ENCODE assay signal across 8 cellular contexts in the genomic region with DNA sequence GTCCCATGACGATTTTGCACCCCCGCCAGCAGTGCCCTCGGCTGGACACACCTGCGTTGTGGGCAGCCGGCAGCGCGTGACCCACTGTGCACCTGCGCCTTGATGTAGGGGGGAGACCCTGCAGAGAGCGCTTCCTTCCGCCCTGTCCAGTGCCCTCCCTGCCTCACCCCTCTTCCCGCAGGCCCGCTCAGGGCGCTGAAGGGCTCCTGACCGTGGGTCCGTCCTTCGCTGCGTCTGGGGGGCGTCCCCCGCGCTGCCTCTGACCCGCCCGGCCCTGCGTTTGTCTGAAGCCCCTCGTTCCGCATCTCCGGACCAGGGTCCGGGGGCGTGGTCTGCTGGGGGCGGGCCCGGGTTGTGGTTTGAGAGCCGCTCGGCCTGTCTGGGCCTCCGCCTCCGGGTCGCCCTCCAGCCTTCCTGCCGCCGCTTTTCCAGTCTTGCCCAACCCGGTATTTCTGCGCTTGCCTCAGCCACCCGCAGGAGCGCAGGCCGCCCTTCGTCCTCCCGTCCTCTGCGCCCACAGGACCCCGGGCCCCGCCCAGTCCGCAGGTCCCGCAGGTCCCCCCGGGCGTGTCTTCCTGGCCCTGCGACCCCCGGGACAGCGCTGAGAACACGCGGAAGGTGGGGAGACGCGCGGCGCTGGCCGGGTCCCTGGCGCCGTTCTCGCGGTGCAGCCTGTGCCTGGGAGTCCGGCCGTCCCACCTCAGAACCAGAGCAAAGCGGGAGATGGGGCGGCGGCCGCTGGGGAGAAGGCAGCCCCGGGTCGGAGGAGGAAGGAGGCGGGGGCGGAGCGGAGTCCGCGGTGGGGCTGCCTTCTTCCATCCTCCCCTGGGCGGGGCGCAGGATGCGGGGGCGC. TPM values are rescaled to one million over a fixed set of nuclear protein-coding genes. Genes with fewer than 3 reads are reported as not detected.
DNase-seq lines count a peak whose midpoint lies in the region; ATAC-seq and TF ChIP-seq lines count a peak whose summit lies in the region.

No MANE protein-coding gene starts in this region.

- H3K4me3 ChIP-seq in right lobe of liver (peak overlapping the region; percentile 14 to 32 (median 25)), subcutaneous abdominal adipose tissue (ENCODE audit: low read depth in 1 of 5, low read length in 5 of 5) (peak overlapping the region in 4 of 5 donors; percentile 27 to 60 (median 46))

- H3K27me3 ChIP-seq in right lobe of liver, result no peaks in the 10 kb centered on the region
- H3K27me3 ChIP-seq in subcutaneous abdominal adipose tissue (ENCODE audit: control insufficient read depth in 5 of 5, insufficient read depth in 4 of 5, low read length in 5 of 5), result peaks cover 24 to 38% (median 29%) of the 10 kb centered on the region in 5 donors

- H3K36me3 Mint-ChIP-seq in T-helper 2 cell treated with Interferon-gamma antibody and Interleukin-4, amounts not matched to agents 5 μg/mL and 100 μg/mL, for 36 hours (ENCODE audit: low read depth), result peaks cover 12% of the 10 kb centered on the region
- H3K36me3 Mint-ChIP-seq in chondrocyte (ENCODE audit: low read depth), result peaks cover 6% of the 10 kb centered on the region

- H3K36me3 ChIP-seq in right lobe of liver (peaks cover 0 to 28% (median 11%) of the 10 kb centered on the region in 4 donors), subcutaneous abdominal adipose tissue (ENCODE audit: control insufficient read depth in 5 of 5, insufficient read depth in 5 of 5, low read length in 5 of 5) (peaks cover 0 to 39% (median 32%) of the 10 kb centered on the region in 5 donors)

- no peaks in the 10 kb centered on the region for H3K9me3 Mint-ChIP-seq in T-helper 2 cell treated with Interferon-gamma antibody and Interleukin-4, amounts not matched to agents 5 μg/mL and 100 μg/mL, for 36 hours
- no peaks in the 10 kb centered on the region for H3K9me3 Mint-ChIP-seq in chondrocyte (ENCODE audit: low read depth)

- WGBS in right lobe of liver (ENCODE audit: insufficient coverage, low coverage, low lambda C conversion rate, missing lambda C conversion rate), result 27% methylated on average over 10 of the region's 82 CpGs

- no peak for TF ChIP-seq CTCF in chondrocyte (IDR thresholded peaks at IDR 0.05)
- TF ChIP-seq CTCF in right lobe of liver (IDR thresholded peaks at IDR 0.05), result no peak

- no peak overlapping the region for H3K27ac Mint-ChIP-seq in T-helper 2 cell treated with Interferon-gamma antibody and Interleukin-4, amounts not matched to agents 5 μg/mL and 100 μg/mL, for 36 hours
- no peak overlapping the region for H3K27ac Mint-ChIP-seq in chondrocyte (ENCODE audit: unreplicated experiment)

- ATAC-seq in GM18505 (IDR thresholded peaks at IDR 0.05; ENCODE audit: unreplicated experiment) (peak; percentile 45), HG02840 (IDR thresholded peaks at IDR 0.05; ENCODE audit: low FRiP score, unreplicated experiment) (peak; percentile 47), right lobe of liver (peak; percentile 41 to 64 (median 64))

- DNase-seq in T-helper 2 cell treated with Interferon-gamma antibody and Interleukin-4, amounts not matched to agents 5 μg/mL and 100 μg/mL, for 36 hours (ENCODE audit: low spot score), result peak; percentile 69
- no peak for DNase-seq in chondrocyte (ENCODE audit: low spot score)
- DNase-seq in right lobe of liver, result peak in 1 of 3 donors; percentile 62
- no peak for DNase-seq in GF-D8 (lab: John Stamatoyannopoulos, UW)
- DNase-seq in DMS79 treated with DMSO at 0.1 percent for 48 hours (lab: John Stamatoyannopoulos, UW), result no peak

- H3K4me1 ChIP-seq in right lobe of liver (no peaks in the 10 kb centered on the region), subcutaneous abdominal adipose tissue (ENCODE audit: control insufficient read depth in 5 of 5, insufficient read depth in 5 of 5, low read length in 5 of 5) (peaks cover 0 to 26% (median 13%) of the 10 kb centered on the region in 5 donors)

- H3K4me3 Mint-ChIP-seq in T-helper 2 cell treated with Interferon-gamma antibody and Interleukin-4, amounts not matched to agents 5 μg/mL and 100 μg/mL, for 36 hours, result peak overlapping the region; percentile 72
- H3K4me3 Mint-ChIP-seq in chondrocyte (ENCODE audit: unreplicated experiment), result peak overlapping the region; percentile 56

- TF ChIP-seq POLR2A in GM18505 (IDR thresholded peaks at IDR 0.05; ENCODE audit: borderline replicate concordance, extremely low read depth, insufficient read depth, insufficient read length) (no peak), right lobe of liver (IDR thresholded peaks at IDR 0.05) (no peak)

- H3K9ac ChIP-seq in subcutaneous abdominal adipose tissue (ENCODE audit: low read length in 5 of 5), result peak overlapping the region in 1 of 5 donors; percentile 41

- intact Hi-C loops in right lobe of liver (cut with DNase I), result no loop called here

- H3K27ac ChIP-seq in right lobe of liver, result peak overlapping the region in 1 of 3 donors; percentile 18
- no peak overlapping the region for H3K27ac ChIP-seq in subcutaneous abdominal adipose tissue (ENCODE audit: low read depth, low read length)

- H3K9me3 ChIP-seq in right lobe of liver (no peaks in the 10 kb centered on the region), subcutaneous abdominal adipose tissue (ENCODE audit: control insufficient read depth in 5 of 5, low read length in 5 of 5) (no peaks in the 10 kb centered on the region)

- H3K27me3 Mint-ChIP-seq in T-helper 2 cell treated with Interferon-gamma antibody and Interleukin-4, amounts not matched to agents 5 μg/mL and 100 μg/mL, for 36 hours (ENCODE audit: low read depth), result peaks cover 21% of the 10 kb centered on the region
- peaks cover 4% of the 10 kb centered on the region for H3K27me3 Mint-ChIP-seq in chondrocyte (ENCODE audit: low read depth)

- peaks cover 17% of the 10 kb centered on the region for H3K4me1 Mint-ChIP-seq in T-helper 2 cell treated with Interferon-gamma antibody and Interleukin-4, amounts not matched to agents 5 μg/mL and 100 μg/mL, for 36 hours (ENCODE audit: low read depth)
- peaks cover 4% of the 10 kb centered on the region for H3K4me1 Mint-ChIP-seq in chondrocyte (ENCODE audit: low read depth)

RNA-seq across cellular contexts. Expression of a gene that starts 4.0 kb away (rescaled TPM):
- total RNA-seq in chondrocyte, result not detected in 3 replicates
- total RNA-seq in right lobe of liver, result not detected

RNA-seq across cellular contexts. Expression of a gene that starts 16.5 kb away (rescaled TPM):
- total RNA-seq in chondrocyte, result 13.4 to 55.1 TPM (median 51.7 TPM) in 3 replicates
- 10 to 100 TPM; 22.8 to 70.0 (median 41.3) TPM for total RNA-seq in right lobe of liver

RNA-seq across cellular contexts. Expression of a gene that starts 28.5 kb away (rescaled TPM):
- total RNA-seq in chondrocyte, result 38.3 to 40.0 TPM (median 38.8 TPM) in 3 replicates
- total RNA-seq in right lobe of liver, result 10 to 100 TPM; 10.2 to 57.1 (median 15.2) TPM

RNA-seq across cellular contexts. Expression of a gene that starts 51.9 kb away (rescaled TPM):
- not detected in 3 replicates for total RNA-seq in chondrocyte
- under 1 TPM; 0.15 to 0.98 (median 0.35) TPM for total RNA-seq in right lobe of liver
